ENCODE assay signal across 8 cellular contexts in genomic region chr18:35582899-35583558, GRCh38. TPM values are rescaled to one million over a fixed set of nuclear protein-coding genes. Genes with fewer than 3 reads are reported as not detected.
DNase-seq lines count a peak whose midpoint lies in the region; ATAC-seq and TF ChIP-seq lines count a peak whose summit lies in the region.

No MANE protein-coding gene starts in this region.

- TF ChIP-seq CTCF in epithelial cell of proximal tubule (conservative IDR thresholded peaks at IDR 0.05; ENCODE audit: low read depth, low read length), result no peak

- H3K9me3 Mint-ChIP-seq in activated CD4-positive, alpha-beta T cell treated with anti-CD3 and anti-CD28 coated beads, Interleukin-2, amount 10 ng/mL, durations not matched to agents 7 days and 5 days, result peaks cover 11% of the 10 kb centered on the region

- H3K4me3 Mint-ChIP-seq in activated CD4-positive, alpha-beta T cell treated with anti-CD3 and anti-CD28 coated beads, Interleukin-2, amount 10 ng/mL, durations not matched to agents 7 days and 5 days, result peak overlapping the region; percentile 68

- peak overlapping the region; percentile 77 for H3K4me3 ChIP-seq in epithelial cell of proximal tubule (ENCODE audit: low read depth, low read length)

- DNase-seq in activated CD4-positive, alpha-beta T cell treated with anti-CD3 and anti-CD28 coated beads, Interleukin-2, amount 10 ng/mL, durations not matched to agents 7 days and 5 days, result no peak
- no peak for DNase-seq in activated CD4-positive, alpha-beta T cell treated with anti-CD3 and anti-CD28 coated beads for 48 hours
- DNase-seq in NCI-H774 (lab: John Stamatoyannopoulos, UW) (peak; percentile 6), epithelial cell of proximal tubule (ENCODE audit: low read depth) (no peak), retina (peak; percentile 26), HT-29 (ENCODE audit: low spot score) (no peak)
- no peak for DNase-seq in stimulated activated CD4-positive, alpha-beta T cell treated with anti-CD3 and anti-CD28 coated beads, Interleukin-15, amount 100 ng/mL, for 24 hours

- no peak for ATAC-seq in HG02759 (IDR thresholded peaks at IDR 0.05; ENCODE audit: unreplicated experiment)

- no peak overlapping the region for H3K27ac Mint-ChIP-seq in activated CD4-positive, alpha-beta T cell treated with anti-CD3 and anti-CD28 coated beads, Interleukin-2, amount 10 ng/mL, durations not matched to agents 7 days and 5 days

- peaks cover 14% of the 10 kb centered on the region for H3K36me3 Mint-ChIP-seq in activated CD4-positive, alpha-beta T cell treated with anti-CD3 and anti-CD28 coated beads, Interleukin-2, amount 10 ng/mL, durations not matched to agents 7 days and 5 days (ENCODE audit: low read depth)

- H3K27me3 Mint-ChIP-seq in activated CD4-positive, alpha-beta T cell treated with anti-CD3 and anti-CD28 coated beads, Interleukin-2, amount 10 ng/mL, durations not matched to agents 7 days and 5 days, result peaks cover 17% of the 10 kb centered on the region

- H3K4me1 Mint-ChIP-seq in activated CD4-positive, alpha-beta T cell treated with anti-CD3 and anti-CD28 coated beads, Interleukin-2, amount 10 ng/mL, durations not matched to agents 7 days and 5 days, result peaks cover 14% of the 10 kb centered on the region

- CTCF ChIA-PET in activated CD4-positive, alpha-beta T cell treated with anti-CD3 and anti-CD28 coated beads, Interleukin-2, amount 10 ng/mL, durations not matched to agents 7 days and 5 days (lab: Charles Lee), result interaction anchor here (1.0 kb wide), 1 partner anchor 105 kb away, joined by 3 read pairs; no protein-coding TSS in a partner anchor

- POLR2A ChIA-PET in activated CD4-positive, alpha-beta T cell treated with anti-CD3 and anti-CD28 coated beads, Interleukin-2, amount 10 ng/mL, durations not matched to agents 7 days and 5 days (lab: Charles Lee), result no interaction called here

RNA-seq across cellular contexts. Expression of gene GALNT1, which starts 1.5 kb away (rescaled TPM):
- 10 to 100 TPM; 26.3 to 31.9 TPM for total RNA-seq in activated CD4-positive, alpha-beta T cell treated with anti-CD3 and anti-CD28 coated beads, Interleukin-2, amount 10 ng/mL, durations not matched to agents 7 days and 5 days
- total RNA-seq in epithelial cell of proximal tubule, result 44.6 and 49.5 TPM in 2 replicates
- 4.9 and 5.4 TPM in 2 replicates for total RNA-seq in HT-29 (2014; rRNA removed; shearing (Covaris generic))

Comparison
In these comparisons a context has a peak if more than half of its experiments do, and no peak if none do; other contexts are left out.
1. DNase-seq: peak in NCI-H774 (single experiment) and retina (single experiment); none in activated CD4-positive, alpha-beta T cell treated with anti-CD3 and anti-CD28 coated beads, Interleukin-2, amount 10 ng/mL, durations not matched to agents 7 days and 5 days (single experiment), activated CD4-positive, alpha-beta T cell treated with anti-CD3 and anti-CD28 coated beads for 48 hours (single experiment), epithelial cell of proximal tubule (single experiment), HT-29 (single experiment) and stimulated activated CD4-positive, alpha-beta T cell treated with anti-CD3 and anti-CD28 coated beads, Interleukin-15, amount 100 ng/mL, for 24 hours (single experiment).